ENCODE assay signal across 15 cellular contexts in the genomic region with DNA sequence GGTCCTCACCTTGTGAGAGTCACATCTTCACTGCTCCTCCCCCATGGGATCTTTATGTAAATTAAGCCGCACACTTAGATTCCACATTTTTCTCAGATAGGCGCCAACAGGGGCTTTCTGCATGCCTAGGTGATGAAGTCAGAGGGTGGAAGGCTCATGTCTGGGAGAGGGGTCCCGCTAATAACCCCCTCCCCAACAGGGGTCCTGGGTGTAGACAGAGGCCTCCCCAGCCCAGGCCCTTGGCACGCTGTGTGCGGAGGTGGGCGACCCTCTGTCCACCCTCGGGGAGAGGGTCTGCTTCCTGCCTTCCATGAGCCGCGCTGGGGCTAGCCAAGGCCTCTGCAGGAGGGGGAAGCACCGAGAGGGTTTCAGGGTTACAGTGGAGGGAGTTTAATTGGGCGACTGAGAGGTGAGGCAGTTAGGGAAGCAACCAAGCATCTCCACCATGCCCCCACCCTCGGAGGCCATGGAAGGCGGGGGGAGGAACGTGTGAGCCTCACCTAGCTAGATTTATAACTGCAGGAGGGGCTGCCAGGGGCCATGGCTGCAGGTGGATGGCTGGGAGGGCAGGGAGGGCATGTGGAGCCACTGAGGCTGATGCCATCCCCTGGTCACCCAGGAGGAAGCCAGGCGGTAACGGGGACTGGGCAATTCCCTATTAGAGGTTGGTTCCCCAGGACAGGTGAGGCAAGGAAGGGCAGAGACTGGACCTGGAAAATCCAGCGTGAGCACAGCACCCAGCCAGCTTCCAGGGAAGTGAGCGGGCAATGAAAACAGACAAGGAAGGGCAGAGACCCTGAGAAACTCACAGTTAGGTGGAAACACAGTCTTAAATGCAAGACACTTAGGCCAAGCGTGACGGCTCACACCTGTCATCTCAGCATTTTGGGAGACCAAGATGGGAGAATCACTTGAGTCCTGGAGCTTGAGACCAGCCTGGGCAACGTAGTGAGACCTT. TPM values are rescaled to one million over a fixed set of nuclear protein-coding genes. Genes with fewer than 3 reads are reported as not detected.
DNase-seq lines count a peak whose midpoint lies in the region; ATAC-seq and TF ChIP-seq lines count a peak whose summit lies in the region.
"Had no signal": no experiment of that assay in that cellular context is flagged by ENCODE, and none has a peak within 500 bp of the region (broad histone marks: within the 10 kb centered on the region; RNA-seq: fewer than 3 reads in every experiment).

No MANE protein-coding gene starts in this region.

- POLR2A ChIA-PET in Panc1 (lab: Charles Lee) = no interaction called here

- peak overlapping the region; percentile 16 for H2BK15ac ChIP-seq in neuronal stem cell (ENCODE audit: low read length)

- peaks cover 4% of the 10 kb centered on the region for H3K36me3 Mint-ChIP-seq in type B pancreatic cell

- no peaks in the 10 kb centered on the region for H3K27me3 ChIP-seq in Panc1 (ENCODE audit: control insufficient read depth, insufficient read depth, low read length)
- H3K27me3 ChIP-seq in neuronal stem cell (ENCODE audit: control insufficient read depth in 3 of 3, insufficient read depth in 3 of 3, low read depth in 1 of 3, low read length in 3 of 3) = no peaks in the 10 kb centered on the region

- CTCF ChIA-PET in Panc1 (lab: Charles Lee) = no interaction called here

- H3K9me3 ChIP-seq in Panc1 (ENCODE audit: control insufficient read depth, insufficient read depth, low read depth, low read length) = no peaks in the 10 kb centered on the region
- H3K9me3 ChIP-seq in neuronal stem cell (replicated peaks in 1 of 2; ENCODE audit: control insufficient read depth in 2 of 2, insufficient read depth in 1 of 2, low read depth in 1 of 2, low read length in 2 of 2) = peaks cover 6 to 16% of the 10 kb centered on the region in 2 donors

- DNase-seq in Panc1 (ENCODE audit: low read depth, low spot score) (no peak), islet precursor cell (peak; percentile 45), neuronal stem cell (ENCODE audit: low spot score) (no peak), type B pancreatic cell (ENCODE audit: extremely low spot score, unreplicated experiment) (peak; percentile 63), T-helper 2 cell (no peak), COR-L47 (lab: John Stamatoyannopoulos, UW) (no peak)
- DNase-seq: EL; NCI-H1092 treated with DMSO at 0.1 percent for 48 hours; NCI-H1694 treated with DMSO at 0.1 percent for 48 hours; NCI-H345; NCI-H69; NK-92 treated with Interleukin-12 subunit alpha and Interleukin-12 subunit beta, amount 100 ng/mL, for 24 hours had no signal

- H3K4me1 ChIP-seq in Panc1 (ENCODE audit: control insufficient read depth, insufficient read depth, low read length) (peaks cover 16% of the 10 kb centered on the region), neuronal stem cell (ENCODE audit: control insufficient read depth in 2 of 2, insufficient read depth in 1 of 2, low read depth in 1 of 2, low read length in 2 of 2) (peaks cover 0 to 2% of the 10 kb centered on the region in 2 donors)

- H3K27me3 Mint-ChIP-seq in type B pancreatic cell = peaks cover 34% of the 10 kb centered on the region

- TF ChIP-seq CTCF in Panc1 (IDR thresholded peaks at IDR 0.05) = no peak
- TF ChIP-seq CTCF in type B pancreatic cell (conservative IDR thresholded peaks at IDR 0.05) = no peak

- H4K91ac ChIP-seq in neuronal stem cell (ENCODE audit: low read depth, low read length, poor library complexity) = peak overlapping the region; percentile 64

- H3K79me1 ChIP-seq in neuronal stem cell (ENCODE audit: low read depth, low read length) = no peaks in the 10 kb centered on the region

- ATAC-seq in Panc1 (no peak), GM18861 (IDR thresholded peaks at IDR 0.05; ENCODE audit: unreplicated experiment) (no peak)

- H3K14ac ChIP-seq in neuronal stem cell (ENCODE audit: low read length) = no peak overlapping the region

- WGBS in neuronal stem cell (ENCODE audit: extremely low coverage in 2 of 2, insufficient read length in 2 of 2, insufficient replicate concordance in 1 of 2), 2 donors = no CpG with 5 or more reads among the region's 21 CpGs

- H3K18ac ChIP-seq in neuronal stem cell (ENCODE audit: low read length) = peak overlapping the region; percentile 91

- H2BK120ac ChIP-seq in neuronal stem cell (ENCODE audit: low read depth, low read length) = no peak overlapping the region

- no peak overlapping the region for H2BK12ac ChIP-seq in neuronal stem cell (ENCODE audit: low read length)

- intact Hi-C loops in Panc1 (cut with micrococcal nuclease; ENCODE audit: unreplicated experiment) = loop anchor here (5.0 kb wide), 1 partner anchor 200 kb away; no protein-coding TSS in a partner anchor

- H3K4me2 ChIP-seq in neuronal stem cell (ENCODE audit: insufficient read depth, low read length, poor library complexity, severe bottlenecking) = no peak overlapping the region
- H3K4me2 ChIP-seq: KMS-11 had no signal

- H2AFZ ChIP-seq in neuronal stem cell (ENCODE audit: low read length) = no peak overlapping the region

- no peaks in the 10 kb centered on the region for H3K36me3 ChIP-seq in Panc1 (ENCODE audit: control insufficient read depth, insufficient read depth, low read length)
- H3K36me3 ChIP-seq in neuronal stem cell (replicated peaks in 1 of 2; ENCODE audit: control insufficient read depth in 2 of 2, insufficient read depth in 2 of 2, low read length in 2 of 2) = peaks cover 0 to 1% of the 10 kb centered on the region in 2 donors

- peak overlapping the region; percentile 18 for H2BK5ac ChIP-seq in neuronal stem cell (ENCODE audit: low read length)

- no peak overlapping the region for H3K27ac Mint-ChIP-seq in type B pancreatic cell

- H3K4me3 ChIP-seq in Panc1 (ENCODE audit: low read depth in 2 of 2, low read length in 2 of 2) = no peak overlapping the region
- H3K4me3 ChIP-seq in neuronal stem cell (ENCODE audit: low read length in 2 of 2) = no peak overlapping the region

- H4K8ac ChIP-seq in neuronal stem cell (ENCODE audit: low read depth, low read length) = no peak overlapping the region

- in situ Hi-C loops in Panc1 (cut with HindIII; ENCODE audit: low pct_unique_long_range_greater_than_20kb, low sequenced_read_pairs) = no loop called here

- H3K27ac ChIP-seq in Panc1 (ENCODE audit: low read length) = peak overlapping the region; percentile 90
- no peak overlapping the region for H3K27ac ChIP-seq in neuronal stem cell (replicated peaks; ENCODE audit: low read length)
- H3K27ac ChIP-seq: HL-60, KMS-11 had no signal

- no peak overlapping the region for H3K4me3 Mint-ChIP-seq in type B pancreatic cell

- peaks cover 4% of the 10 kb centered on the region for H3K9me3 Mint-ChIP-seq in type B pancreatic cell

- peaks cover 16% of the 10 kb centered on the region for H3K4me1 Mint-ChIP-seq in type B pancreatic cell (ENCODE audit: unreplicated experiment)

- H3K23ac ChIP-seq in neuronal stem cell (ENCODE audit: low read depth, low read length, poor library complexity) = peak overlapping the region; percentile 17

- no peak overlapping the region for H3K4ac ChIP-seq in neuronal stem cell (ENCODE audit: low read length)

- no peak overlapping the region for H3K9ac ChIP-seq in neuronal stem cell (ENCODE audit: low read depth, low read length, poor library complexity)
- H3K9ac ChIP-seq: KMS-11 had no signal

- peak overlapping the region; percentile 66 for H2AK5ac ChIP-seq in neuronal stem cell (ENCODE audit: low read depth, low read length)

- BruUV-seq in Panc1 (replicated peaks; lab: Mats Ljungman, UMichigan) = no TSS peak

RNA-seq across cellular contexts. Expression of a gene that starts 7.7 kb away (rescaled TPM):
- total RNA-seq in Panc1 (2021; ENCODE audit: unreplicated experiment) (2.5 TPM), type B pancreatic cell (ENCODE audit: low replicate concordance) (58.4 and 150 TPM in 2 replicates)
- polyA plus RNA-seq in Panc1 (2012; ENCODE audit: insufficient read length) = 4.5 TPM
- polyA plus RNA-seq in neuronal stem cell (2013, experiment 1 of 2) = 105 TPM
- polyA plus RNA-seq in neuronal stem cell (2013, experiment 2 of 2) = 108 TPM

Comparison
In these comparisons a context has a peak if more than half of its experiments do, and no peak if none do; other contexts are left out.
1. DNase-seq: peak in islet precursor cell (single experiment) and type B pancreatic cell (single experiment); none in Panc1 (single experiment), neuronal stem cell (single experiment), T-helper 2 cell (0 of 5) and COR-L47 (single experiment).
2. RNA of a gene that starts 7.7 kb away (total RNA-seq): 58.4 to 150 TPM in type B pancreatic cell; 2.5 TPM in Panc1 (single experiment); every median in the first group is over 10 times any median in the second.